ENCODE assay signal across 27 cellular contexts in genomic region chr9:90515550-90515949, GRCh38.
A peak's percentile ranks its signal among the peaks of the same experiment; 100 is the strongest.
DNase-seq lines count a peak whose midpoint lies in the region; ATAC-seq and FAIRE-seq lines count a peak whose summit lies in the region.
"Had no signal": no experiment of that assay in that cellular context is flagged by ENCODE, and none has a peak within 500 bp of the region (broad histone marks: within the 10 kb centered on the region; RNA-seq: fewer than 3 reads in every experiment).

No MANE protein-coding gene starts in this region.

- POLR2A ChIA-PET in activated CD4-positive, alpha-beta T cell treated with anti-CD3 and anti-CD28 coated beads, Interleukin-2, amount 10 ng/mL, durations not matched to agents 7 days and 5 days (lab: Charles Lee): no interaction called here

- peaks cover 15% of the 10 kb centered on the region for H3K27me3 Mint-ChIP-seq in activated CD4-positive, alpha-beta T cell treated with anti-CD3 and anti-CD28 coated beads, Interleukin-2, amount 10 ng/mL, durations not matched to agents 7 days and 5 days

- H3K4me1 Mint-ChIP-seq in activated CD4-positive, alpha-beta T cell treated with anti-CD3 and anti-CD28 coated beads, Interleukin-2, amount 10 ng/mL, durations not matched to agents 7 days and 5 days: no peaks in the 10 kb centered on the region
- H3K4me1 Mint-ChIP-seq: activated CD4-positive, alpha-beta memory T cell treated with anti-CD3 and anti-CD28 coated beads, Interleukin-2, amount 10 ng/mL, durations not matched to agents 7 days and 5 days; immature natural killer cell had no signal

- no peaks in the 10 kb centered on the region for H3K9me3 Mint-ChIP-seq in activated CD4-positive, alpha-beta T cell treated with anti-CD3 and anti-CD28 coated beads, Interleukin-2, amount 10 ng/mL, durations not matched to agents 7 days and 5 days
- H3K9me3 Mint-ChIP-seq: activated CD4-positive, alpha-beta memory T cell treated with anti-CD3 and anti-CD28 coated beads, Interleukin-2, amount 10 ng/mL, durations not matched to agents 7 days and 5 days; immature natural killer cell; natural killer cell treated with Interleukin-12 subunit alpha and Interleukin-12 subunit beta and Interleukin-15 and Interleukin-18, amount 100 ng/mL, for 72 hours had no signal

- no peak overlapping the region for H3K4me3 Mint-ChIP-seq in activated CD4-positive, alpha-beta T cell treated with anti-CD3 and anti-CD28 coated beads, Interleukin-2, amount 10 ng/mL, durations not matched to agents 7 days and 5 days
- H3K4me3 Mint-ChIP-seq: activated CD4-positive, alpha-beta memory T cell treated with anti-CD3 and anti-CD28 coated beads, Interleukin-2, amount 10 ng/mL, durations not matched to agents 7 days and 5 days; brain; immature natural killer cell; mesothelial cell of epicardium; natural killer cell treated with Interleukin-12 subunit alpha and Interleukin-12 subunit beta and Interleukin-15 and Interleukin-18, amount 100 ng/mL, for 72 hours had no signal

- CTCF ChIA-PET in activated CD4-positive, alpha-beta T cell treated with anti-CD3 and anti-CD28 coated beads, Interleukin-2, amount 10 ng/mL, durations not matched to agents 7 days and 5 days (lab: Charles Lee): no interaction called here

- peak; percentile 35 for FAIRE-seq in GM19239 (lab: Jason Lieb, UNC)
- FAIRE-seq: A204.1, K562 had no signal

- no peaks in the 10 kb centered on the region for H3K36me3 Mint-ChIP-seq in activated CD4-positive, alpha-beta T cell treated with anti-CD3 and anti-CD28 coated beads, Interleukin-2, amount 10 ng/mL, durations not matched to agents 7 days and 5 days (ENCODE audit: low read depth)
- H3K36me3 Mint-ChIP-seq: brain; immature natural killer cell; mesothelial cell of epicardium; natural killer cell treated with Interleukin-12 subunit alpha and Interleukin-12 subunit beta and Interleukin-15 and Interleukin-18, amount 100 ng/mL, for 72 hours had no signal

- DNase-seq in Ammon's horn (ENCODE audit: low spot score): peak; percentile 7
- no peak for DNase-seq in GM19239 (ENCODE audit: insufficient read length, low spot score)
- DNase-seq in HT1080 (ENCODE audit: low read depth): peak; percentile 4
- DNase-seq in OCI-M1 (lab: John Stamatoyannopoulos, UW): peak; percentile 13
- no peak for DNase-seq in hippocampal formation (lab: John Stamatoyannopoulos, UW)
- DNase-seq in activated CD4-positive, alpha-beta T cell treated with anti-CD3 and anti-CD28 coated beads, Interleukin-2, amount 10 ng/mL, durations not matched to agents 7 days and 5 days: no peak
- DNase-seq in activated CD4-positive, CD25-positive, alpha-beta regulatory T cell treated with anti-CD3 and anti-CD28 coated beads, Interleukin-2, amount 50 U/mL, for 72 hours: no peak
- DNase-seq: activated CD4-positive, alpha-beta memory T cell treated with anti-CD3 and anti-CD28 coated beads, Interleukin-2, amount 10 ng/mL, durations not matched to agents 7 days and 5 days; activated CD4-positive, CD25-positive, alpha-beta regulatory T cell; activated gamma-delta T cell; activated T-cell treated with anti-CD3 and anti-CD28 coated beads for 4 hours; Calu3; effector memory CD4-positive, alpha-beta T cell; foreskin keratinocyte; immature natural killer cell; left ventricle myocardium inferior; NCI-H1694 treated with DMSO at 0.1 percent for 48 hours; ovary; right cardiac atrium; RPMI8226; T-helper 9 cell had no signal

- ATAC-seq in GM19395 (IDR thresholded peaks at IDR 0.05; ENCODE audit: unreplicated experiment): no peak
- ATAC-seq: foreskin keratinocyte; K562; natural killer cell treated with Interleukin-12 subunit alpha and Interleukin-12 subunit beta and Interleukin-15 and Interleukin-18, amount 100 ng/mL, for 72 hours; right cardiac atrium had no signal

- H3K27ac Mint-ChIP-seq in activated CD4-positive, alpha-beta T cell treated with anti-CD3 and anti-CD28 coated beads, Interleukin-2, amount 10 ng/mL, durations not matched to agents 7 days and 5 days: no peak overlapping the region
- H3K27ac Mint-ChIP-seq: activated CD4-positive, alpha-beta memory T cell treated with anti-CD3 and anti-CD28 coated beads, Interleukin-2, amount 10 ng/mL, durations not matched to agents 7 days and 5 days; brain; immature natural killer cell; mesothelial cell of epicardium; natural killer cell treated with Interleukin-12 subunit alpha and Interleukin-12 subunit beta and Interleukin-15 and Interleukin-18, amount 100 ng/mL, for 72 hours had no signal

Comparison
In these comparisons a context has a peak if more than half of its experiments do, and no peak if none do; other contexts are left out.
1. DNase-seq: peak in Ammon's horn (single experiment), HT1080 (single experiment) and OCI-M1 (single experiment); none in GM19239 (single experiment), hippocampal formation (0 of 2), activated CD4-positive, alpha-beta T cell treated with anti-CD3 and anti-CD28 coated beads, Interleukin-2, amount 10 ng/mL, durations not matched to agents 7 days and 5 days (single experiment) and activated CD4-positive, CD25-positive, alpha-beta regulatory T cell treated with anti-CD3 and anti-CD28 coated beads, Interleukin-2, amount 50 U/mL, for 72 hours (single experiment).